In the genomic region with DNA sequence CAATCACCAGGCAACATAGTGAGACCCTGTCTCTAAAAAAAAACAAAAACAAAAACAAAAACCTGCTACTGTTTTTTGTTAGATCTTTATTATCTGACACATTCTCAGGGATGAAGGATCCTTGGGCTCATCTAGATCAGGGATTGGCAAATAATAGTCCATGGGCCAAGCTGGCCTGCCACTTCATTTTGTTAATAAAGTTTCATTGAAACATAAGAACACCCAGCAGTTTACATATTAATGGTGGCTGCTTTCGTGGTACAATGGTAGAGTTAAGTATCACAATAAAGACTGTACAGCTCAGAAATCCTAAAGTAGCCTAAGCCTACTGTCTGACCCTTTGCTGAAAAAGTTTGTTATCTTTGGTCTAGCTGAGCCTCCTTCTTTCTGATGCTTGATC, we compare ENCODE assay signal across 12 cellular contexts. TPM values are rescaled to one million over a fixed set of nuclear protein-coding genes. Genes with fewer than 3 reads are reported as not detected.
DNase-seq lines count a peak whose midpoint lies in the region; TF ChIP-seq lines count a peak whose summit lies in the region.
"Had no signal": no experiment of that assay in that cellular context is flagged by ENCODE, and none has a peak within 500 bp of the region (broad histone marks: within the 10 kb centered on the region; RNA-seq: fewer than 3 reads in every experiment).

No MANE protein-coding gene starts in this region.

- whole genome bisulfite sequencing in SK-N-SH (ENCODE audit: low lambda C conversion rate) = 95% methylated on average over 1 of the region's 1 CpG

- peaks cover 15% of the 10 kb centered on the region for H3F3A ChIP-seq in SK-N-SH (replicated peaks; ENCODE audit: insufficient read depth)

- H3K9me3 Mint-ChIP-seq in osteocyte (ENCODE audit: unreplicated experiment) = no peaks in the 10 kb centered on the region
- H3K9me3 Mint-ChIP-seq: activated T-cell treated with anti-CD3 and anti-CD28 coated beads, Interleukin-2, amount 50 U/mL, for 72 hours had no signal

- TF ChIP-seq CTCF in AG04449 (IDR thresholded peaks at IDR 0.05; ENCODE audit: insufficient read depth, low read length, missing control alignments) (no peak), SK-N-SH (IDR thresholded peaks at IDR 0.05) (no peak), osteocyte (IDR thresholded peaks at IDR 0.05) (no peak)

- no peaks in the 10 kb centered on the region for H3K36me3 ChIP-seq in SK-N-SH (replicated peaks in 1 of 2; ENCODE audit: control insufficient read depth in 1 of 2, insufficient read depth in 2 of 2, low read length in 1 of 2)
- H3K36me3 ChIP-seq: WERI-Rb-1 had no signal

- DNase-seq in AG04449 (ENCODE audit: low read depth, low spot score) (no peak), SK-N-SH (no peak), epithelial cell of prostate (ENCODE audit: low read depth, low spot score) (no peak), osteocyte (ENCODE audit: extremely low spot score, unreplicated experiment) (no peak), NCI-H1417 treated with DMSO at 0.1 percent for 48 hours (lab: John Stamatoyannopoulos, UW) (no peak), NCI-H526 treated with DMSO at 0.1 percent for 48 hours (lab: John Stamatoyannopoulos, UW) (no peak)
- no peak for DNase-seq in activated CD4-positive, alpha-beta T cell treated with anti-CD3 and anti-CD28 coated beads, Interleukin-2, amount 50 U/mL, for 1 hour
- no peak for DNase-seq in activated CD4-positive, alpha-beta T cell treated with anti-CD3 and anti-CD28 coated beads for 48 hours
- DNase-seq: activated T-cell treated with anti-CD3 and anti-CD28 coated beads, Interleukin-2, amount 50 U/mL, for 72 hours; AML-193; central memory CD4-positive, alpha-beta T cell; WERI-Rb-1 had no signal

- peak overlapping the region; percentile 61 for H3K9ac ChIP-seq in SK-N-SH

- peaks cover 0 to 6% of the 10 kb centered on the region in 2 experiments; a peak in 2 of 4 replicates for H3K4me1 ChIP-seq in SK-N-SH (ENCODE audit: control insufficient read depth in 1 of 2, insufficient read depth in 2 of 2, low read depth in 1 of 2, low read length in 1 of 2)

- no peaks in the 10 kb centered on the region for H3K79me2 ChIP-seq in SK-N-SH (ENCODE audit: insufficient read depth)

- POLR2A ChIA-PET in AG04449 (lab: Yijun Ruan, JAX) = no interaction called here
- POLR2A ChIA-PET in SK-N-SH (lab: Yijun Ruan, JAX) = no interaction called here

- TF ChIP-seq RAD21 in SK-N-SH (IDR thresholded peaks at IDR 0.05; ENCODE audit: low read length) = no peak

- H3K4me2 ChIP-seq in SK-N-SH = peak overlapping the region; percentile 51

- H3K27me3 ChIP-seq in SK-N-SH (ENCODE audit: insufficient read depth) = no peaks in the 10 kb centered on the region

- H4K20me1 ChIP-seq in SK-N-SH (ENCODE audit: insufficient read depth) = no peaks in the 10 kb centered on the region

- peaks cover 1% of the 10 kb centered on the region for H3K36me3 Mint-ChIP-seq in osteocyte (ENCODE audit: unreplicated experiment)

- no peaks in the 10 kb centered on the region for H3K9me3 ChIP-seq in SK-N-SH

- peak overlapping the region; percentile 44 for H3K4me3 ChIP-seq in AG04449 (ENCODE audit: low read depth, low read length)
- peak overlapping the region in 1 of 2 experiments; percentile 24; a peak in 2 of 4 replicates for H3K4me3 ChIP-seq in SK-N-SH (ENCODE audit: low read depth in 2 of 2, low read length in 1 of 2)

- H2AFZ ChIP-seq in SK-N-SH (ENCODE audit: low read depth) = peak overlapping the region; percentile 53; the same call in 1 of the 2 replicates

- no peaks in the 10 kb centered on the region for H3K9me2 ChIP-seq in SK-N-SH

- no peak for TF ChIP-seq EP300 in SK-N-SH (IDR thresholded peaks at IDR 0.05; ENCODE audit: borderline replicate concordance in 1 of 2, low read depth in 1 of 2, low read length in 1 of 2)

- H3K27ac Mint-ChIP-seq in osteocyte (ENCODE audit: unreplicated experiment) = peak overlapping the region; percentile 92
- H3K27ac Mint-ChIP-seq: activated T-cell treated with anti-CD3 and anti-CD28 coated beads, Interleukin-2, amount 50 U/mL, for 72 hours had no signal

- peaks cover 41% of the 10 kb centered on the region for H3K4me1 Mint-ChIP-seq in osteocyte (ENCODE audit: unreplicated experiment)

- CTCF ChIA-PET in AG04449 (lab: Yijun Ruan, JAX) (interaction anchor here (1.5 to 4.9 kb wide), 3 partner anchors 10 to 13 kb away, joined by 6 to 56 read pairs (median 6); no protein-coding TSS in a partner anchor), SK-N-SH (lab: Yijun Ruan, JAX) (interaction anchor here (1.3 to 1.7 kb wide), 2 partner anchors 12 to 121 kb away, joined by 7 to 9 read pairs; no protein-coding TSS in a partner anchor)

- peak overlapping the region; percentile 5 to 69; a peak in 3 of 4 replicates for H3K27ac ChIP-seq in SK-N-SH (ENCODE audit: low read depth in 2 of 2, low read length in 1 of 2)
- H3K27ac ChIP-seq in epithelial cell of prostate = peak overlapping the region; percentile 16
- H3K27ac ChIP-seq: WERI-Rb-1 had no signal

- peak overlapping the region; percentile 63 for H3K4me3 Mint-ChIP-seq in osteocyte (ENCODE audit: unreplicated experiment)
- H3K4me3 Mint-ChIP-seq: activated T-cell treated with anti-CD3 and anti-CD28 coated beads, Interleukin-2, amount 50 U/mL, for 72 hours had no signal

- H3K27me3 Mint-ChIP-seq in osteocyte (ENCODE audit: unreplicated experiment) = no peaks in the 10 kb centered on the region

TF ChIP-seq in SK-N-SH, 30 proteins besides CTCF, POLR2A, EP300 and RAD21:
- TF ChIP-seq, protein P1, sequence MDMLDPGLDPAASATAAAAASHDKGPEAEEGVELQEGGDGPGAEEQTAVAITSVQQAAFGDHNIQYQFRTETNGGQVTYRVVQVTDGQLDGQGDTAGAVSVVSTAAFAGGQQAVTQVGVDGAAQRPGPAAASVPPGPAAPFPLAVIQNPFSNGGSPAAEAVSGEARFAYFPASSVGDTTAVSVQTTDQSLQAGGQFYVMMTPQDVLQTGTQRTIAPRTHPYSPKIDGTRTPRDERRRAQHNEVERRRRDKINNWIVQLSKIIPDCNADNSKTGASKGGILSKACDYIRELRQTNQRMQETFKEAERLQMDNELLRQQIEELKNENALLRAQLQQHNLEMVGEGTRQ (IDR thresholded peaks at IDR 0.05; ENCODE audit: borderline replicate concordance, low read depth, low read length) = no peak
- TF ChIP-seq ELF1 (IDR thresholded peaks at IDR 0.05) (no peak), MXI1 (IDR thresholded peaks at IDR 0.05; ENCODE audit: low read depth, low read length) (no peak), GATA2 (CRISPR knock-in tag; IDR thresholded peaks at IDR 0.05) (no peak), SIN3A (IDR thresholded peaks at IDR 0.05; ENCODE audit: borderline replicate concordance, low read depth, low read length) (no peak), RXRA (IDR thresholded peaks at IDR 0.05; ENCODE audit: borderline replicate concordance, low read depth) (no peak)
TF ChIP-seq in SK-N-SH: peak in this region for 0.

RNA-seq across cellular contexts. Expression of gene CLEC18A, which starts 32.9 kb away (rescaled TPM):
- 0.15 and 0.20 TPM in 2 replicates for polyA plus RNA-seq in SK-N-SH (2012; rRNA removed)
- 0.01 and 0.04 TPM in 2 replicates for polyA plus RNA-seq in SK-N-SH (2012; cell fraction: cytosol; rRNA removed)
- polyA plus RNA-seq in SK-N-SH (2012; cell fraction: nucleus; rRNA removed) = 2.0 and 3.1 TPM in 2 replicates
- total RNA-seq in osteocyte = 1.1 and 1.2 TPM in 2 replicates
